Comparison of ENCODE assay signal across 26 cellular contexts in the genomic region with DNA sequence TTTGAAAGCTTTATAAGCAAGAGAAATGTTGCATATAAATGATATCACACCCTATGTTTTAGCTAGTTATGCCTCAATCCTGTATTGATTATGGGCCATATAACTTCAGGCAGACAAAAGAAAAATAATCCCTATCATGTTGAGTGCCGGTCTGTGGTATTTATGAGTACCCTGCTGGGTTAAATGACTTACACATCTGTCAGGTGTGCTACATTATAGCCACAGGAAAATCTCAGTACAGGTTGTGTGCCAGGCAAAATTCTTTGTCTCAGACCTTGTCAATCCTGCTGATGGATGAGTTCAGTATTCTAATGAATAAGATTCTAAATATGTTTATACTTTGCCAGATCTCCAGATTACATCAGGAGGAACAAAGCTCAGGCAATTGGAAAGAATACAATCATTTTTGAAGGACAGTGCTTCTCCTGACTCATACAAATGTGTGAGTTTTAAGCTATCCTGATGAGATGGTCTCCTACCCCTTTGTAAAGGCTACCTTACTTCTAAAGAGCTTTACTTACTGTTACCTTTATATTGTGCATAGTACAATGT.
A peak's percentile ranks its signal among the peaks of the same experiment; 100 is the strongest.
DNase-seq lines count a peak whose midpoint lies in the region; ATAC-seq and TF ChIP-seq lines count a peak whose summit lies in the region.
"Had no signal": no experiment of that assay in that cellular context is flagged by ENCODE, and none has a peak within 500 bp of the region (broad histone marks: within the 10 kb centered on the region; RNA-seq: fewer than 3 reads in every experiment).

No MANE protein-coding gene starts in this region.

- in situ Hi-C loops in gastrocnemius medialis (cut with MboI; ENCODE audit: low sequenced_read_pairs in 4 of 4): no loop called here

- intact Hi-C loops in gastrocnemius medialis (cut with DNase I; ENCODE audit: low total_unique reads) (no loop called here), heart right ventricle (cut with DNase I) (no loop called here)

- TF ChIP-seq POLR2A in gastrocnemius medialis (IDR thresholded peaks at IDR 0.05): no peak

- ATAC-seq in gastrocnemius medialis (no peak), heart right ventricle (no peak)
- ATAC-seq: activated CD8-positive, alpha-beta T cell treated with anti-CD3 and anti-CD28 coated beads, Interleukin-2, amount 10 ng/mL, durations not matched to agents 7 days and 5 days; K562; left lobe of liver; Panc1 had no signal

- H3K9me3 ChIP-seq in gastrocnemius medialis (no peaks in the 10 kb centered on the region), heart right ventricle (no peaks in the 10 kb centered on the region)
- H3K9me3 ChIP-seq: Caco-2, SJCRH30, tibial artery, vagina had no signal

- H3K27me3 ChIP-seq in gastrocnemius medialis: no peaks in the 10 kb centered on the region
- no peaks in the 10 kb centered on the region for H3K27me3 ChIP-seq in heart right ventricle
- H3K27me3 ChIP-seq: brain microvascular endothelial cell, SJCRH30, tibial artery, vagina had no signal

- no peak overlapping the region for H3K27ac ChIP-seq in gastrocnemius medialis
- no peak overlapping the region for H3K27ac ChIP-seq in heart right ventricle
- H3K27ac ChIP-seq: brain microvascular endothelial cell, C4-2B, GM23248, SJCRH30, tibial artery, vagina had no signal

- no peaks in the 10 kb centered on the region for H3K4me1 ChIP-seq in gastrocnemius medialis
- H3K4me1 ChIP-seq in heart right ventricle: no peaks in the 10 kb centered on the region
- H3K4me1 ChIP-seq: Caco-2, vagina had no signal

- H3K36me3 ChIP-seq in gastrocnemius medialis (no peaks in the 10 kb centered on the region), heart right ventricle (no peaks in the 10 kb centered on the region)
- H3K36me3 ChIP-seq: brain microvascular endothelial cell, SJCRH30, tibial artery, vagina had no signal

- no peak for TF ChIP-seq CTCF in fibroblast of mammary gland (conservative IDR thresholded peaks at IDR 0.05; ENCODE audit: control insufficient read depth, insufficient read depth, low read depth, low read length)
- TF ChIP-seq CTCF in gastrocnemius medialis (IDR thresholded peaks at IDR 0.05 in 4 of 5, conservative IDR thresholded peaks at IDR 0.05 in 1 of 5): no peak
- no peak for TF ChIP-seq CTCF in heart right ventricle (IDR thresholded peaks at IDR 0.05)

- peak; percentile 85 for DNase-seq in NCI-H2107 treated with DMSO at 0.1 percent for 48 hours (lab: John Stamatoyannopoulos, UW; ENCODE audit: unreplicated experiment)
- no peak for DNase-seq in NCI-H2107 (lab: John Stamatoyannopoulos, UW)
- DNase-seq in NCI-H187 treated with DMSO at 0.1 percent for 48 hours (lab: John Stamatoyannopoulos, UW): peak; percentile 17
- DNase-seq in NCI-H69 (lab: John Stamatoyannopoulos, UW): peak; percentile 97
- peak; percentile 46 for DNase-seq in fibroblast of mammary gland (ENCODE audit: low read depth)
- no peak for DNase-seq in inferior parietal cortex (ENCODE audit: extremely low spot score)
- DNase-seq in gastrocnemius medialis: no peak
- DNase-seq in heart right ventricle: no peak
- DNase-seq: activated CD8-positive, alpha-beta T cell treated with anti-CD3 and anti-CD28 coated beads, Interleukin-2, amount 10 ng/mL, durations not matched to agents 7 days and 5 days; activated naive CD4-positive, alpha-beta T cell treated with anti-CD3 and anti-CD28 coated beads for 36 hours; amniotic stem cell; brain microvascular endothelial cell; Caco-2; GM23248; immature natural killer cell; NCI-H1105 treated with DMSO at 0.1 percent for 48 hours; NCI-H510A; SJCRH30; stimulated activated CD4-positive, alpha-beta T cell treated with anti-CD3 and anti-CD28 coated beads, Interleukin-4, amount 100 ng/mL, for 1 hour; SW 1271; tibial artery had no signal

- H3K4me3 ChIP-seq in fibroblast of mammary gland (ENCODE audit: control insufficient read depth, low read depth, low read length) (no peak overlapping the region), gastrocnemius medialis (no peak overlapping the region), heart right ventricle (no peak overlapping the region)
- H3K4me3 ChIP-seq: GM23248, K562, SJCRH30, tibial artery, vagina had no signal

- WGBS in heart right ventricle, 2 donors: 69 to 84% methylated on average over 1 of the region's 1 CpG

Comparison
In these comparisons a context has a peak if more than half of its experiments do, and no peak if none do; other contexts are left out.
1. DNase-seq: peak in NCI-H2107 treated with DMSO at 0.1 percent for 48 hours (single experiment), NCI-H187 treated with DMSO at 0.1 percent for 48 hours (single experiment), NCI-H69 (single experiment) and fibroblast of mammary gland (single experiment); none in NCI-H2107 (single experiment), inferior parietal cortex (single experiment), gastrocnemius medialis (0 of 2) and heart right ventricle (0 of 2).